ENCODE assay signal across 10 cellular contexts in genomic region chr13:45174478-45174877, GRCh38. TPM values are rescaled to one million over a fixed set of nuclear protein-coding genes. Genes with fewer than 3 reads are reported as not detected.
"Had no signal": no experiment of that assay in that cellular context is flagged by ENCODE, and none has a peak within 500 bp of the region (broad histone marks: within the 10 kb centered on the region; RNA-seq: fewer than 3 reads in every experiment).

No MANE protein-coding gene starts in this region.

- H3K4me1 ChIP-seq: HAP-1 had no signal

- H3K27ac ChIP-seq: GM23248 had no signal

- H3K9me3 ChIP-seq: HAP-1 had no signal

- H3K4me3 ChIP-seq: GM23248, GM23338, HAP-1 had no signal

- H3K9ac ChIP-seq: GM23248 had no signal

- FAIRE-seq: H1 had no signal

- DNase-seq: GM23248, GOT3, H7, H9, HCEC 1CT, HFFc6 had no signal

RNA-seq across cellular contexts. Expression of gene KCTD4, which starts 26.4 kb away (rescaled TPM):
- total RNA-seq: GM23338, H1, H4, H7, H9 had no signal
- polyA plus RNA-seq: H1 had no signal
